15 cellular contexts compared by ENCODE assay signal in genomic region chr2:39289609-39290008, GRCh38.
"Had no signal": no experiment of that assay in that cellular context is flagged by ENCODE, and none has a peak within 500 bp of the region (broad histone marks: within the 10 kb centered on the region; RNA-seq: fewer than 3 reads in every experiment).

No MANE protein-coding gene starts in this region.

- H3K27ac ChIP-seq: body of pancreas, esophagus muscularis mucosa, testis had no signal

- H3K27me3 ChIP-seq: body of pancreas, esophagus muscularis mucosa, testis had no signal

- H3K4me3 ChIP-seq: body of pancreas, esophagus muscularis mucosa, testis had no signal

- H3K4me1 ChIP-seq: body of pancreas, esophagus muscularis mucosa, testis had no signal

- DNase-seq: activated CD4-positive, CD25-positive, alpha-beta regulatory T cell treated with anti-CD3 and anti-CD28 coated beads, Interleukin-2, amount 50 U/mL, for 72 hours; activated CD8-positive, alpha-beta memory T cell treated with anti-CD3 and anti-CD28 coated beads, Interleukin-2, amount 50 U/mL, for 48 hours; activated CD8-positive, alpha-beta T cell treated with anti-CD3 and anti-CD28 coated beads, Interleukin-2, amount 10 ng/mL, durations not matched to agents 7 days and 5 days; activated naive CD8-positive, alpha-beta T cell treated with anti-CD3 and anti-CD28 coated beads, Interleukin-2, amount 50 U/mL, for 24 hours; body of pancreas; kidney; left ventricle myocardium superior; mesendoderm; nephron progenitor cell; stimulated activated CD4-positive, alpha-beta T cell treated with anti-CD3 and anti-CD28 coated beads, Interleukin-15, amount 100 ng/mL, for 24 hours; stimulated activated CD4-positive, alpha-beta T cell treated with anti-CD3 and anti-CD28 coated beads, Interleukin-4, amount 100 ng/mL, for 24 hours; stimulated activated naive CD8-positive, alpha-beta T cell treated with anti-CD3 and anti-CD28 coated beads, Interleukin-15, amount 100 ng/mL, for 72 hours; SW 1271; testis had no signal

- ATAC-seq: activated CD8-positive, alpha-beta T cell treated with anti-CD3 and anti-CD28 coated beads, Interleukin-2, amount 10 ng/mL, durations not matched to agents 7 days and 5 days; activated naive CD8-positive, alpha-beta T cell treated with anti-CD3 and anti-CD28 coated beads, Interleukin-2, amount 50 U/mL, for 24 hours; body of pancreas; left ventricle myocardium superior; stimulated activated naive CD8-positive, alpha-beta T cell treated with anti-CD3 and anti-CD28 coated beads, Interleukin-15, amount 100 ng/mL, for 72 hours had no signal

- H3K9me3 ChIP-seq: body of pancreas, esophagus muscularis mucosa, testis had no signal
